ENCODE assay signal across 28 cellular contexts in genomic region chr7:121391686-121392085, GRCh38. TPM values are rescaled to one million over a fixed set of nuclear protein-coding genes. Genes with fewer than 3 reads are reported as not detected.
DNase-seq lines count a peak whose midpoint lies in the region; TF ChIP-seq lines count a peak whose summit lies in the region.
"Had no signal": no experiment of that assay in that cellular context is flagged by ENCODE, and none has a peak within 500 bp of the region (broad histone marks: within the 10 kb centered on the region; RNA-seq: fewer than 3 reads in every experiment).

No MANE protein-coding gene starts in this region.

- peaks cover 56% of the 10 kb centered on the region for H3K4me1 Mint-ChIP-seq in activated CD4-positive, alpha-beta T cell treated with anti-CD3 and anti-CD28 coated beads, Interleukin-2, amount 10 ng/mL, durations not matched to agents 24 days and 14 days
- H3K4me1 Mint-ChIP-seq in mesothelial cell of epicardium: peaks cover 52% of the 10 kb centered on the region

- peak overlapping the region; percentile 65 for H3K27ac Mint-ChIP-seq in activated CD4-positive, alpha-beta T cell treated with anti-CD3 and anti-CD28 coated beads, Interleukin-2, amount 10 ng/mL, durations not matched to agents 24 days and 14 days
- peak overlapping the region; percentile 54 for H3K27ac Mint-ChIP-seq in mesothelial cell of epicardium

- peak overlapping the region in 10 of 11 experiments; percentile 0 to 49 (median 7); a peak in 12 of 22 replicates for H3K4me2 ChIP-seq in BLaER1 treated with 17β-estradiol and CSF1 and Interleukin-3, amounts not matched to agents 10 nM and 100 nM
- H3K4me2 ChIP-seq in Loucy (ENCODE audit: low read depth, low read length, poor library complexity, severe bottlenecking) (peak overlapping the region; percentile 30), GM23248 (ENCODE audit: unreplicated experiment) (no peak overlapping the region)

- no peaks in the 10 kb centered on the region for H3F3A ChIP-seq in Loucy (ENCODE audit: low read depth)
- peaks cover 2% of the 10 kb centered on the region; the same call in 1 of the 2 replicates for H3F3A ChIP-seq in GM23248 (ENCODE audit: insufficient read depth)

- H3K4me3 ChIP-seq in BLaER1 treated with 17β-estradiol and CSF1 and Interleukin-3, amounts not matched to agents 10 nM and 100 nM: no peak overlapping the region
- H3K4me3 ChIP-seq in Loucy (ENCODE audit: low read length, poor library complexity, severe bottlenecking): no peak overlapping the region
- no peak overlapping the region for H3K4me3 ChIP-seq in GM23248
- H3K4me3 ChIP-seq: adrenal gland, prostate gland, sigmoid colon, testis, uterus had no signal

- WGBS in GM23248 (ENCODE audit: low coverage in 1 of 2, low lambda C conversion rate in 2 of 2, missing lambda C conversion rate in 2 of 2), 2 experiments: 70 to 83% methylated on average over 3 of the region's 3 CpGs

- DNase-seq in activated CD4-positive, alpha-beta T cell treated with anti-CD3 and anti-CD28 coated beads, Interleukin-2, amount 10 ng/mL, durations not matched to agents 24 days and 14 days: no peak
- DNase-seq in activated CD4-positive, alpha-beta T cell treated with anti-CD3 and anti-CD28 coated beads for 4 hours: no peak
- DNase-seq in mesothelial cell of epicardium (ENCODE audit: low spot score in 2 of 2, unreplicated experiment in 2 of 2) (no peak), NCI-H69 (lab: John Stamatoyannopoulos, UW) (no peak), NCI-H1092 (lab: John Stamatoyannopoulos, UW) (no peak), GM23248 (no peak)
- DNase-seq: 8988T; activated gamma-delta T cell; adrenal gland; AML-193; cerebellar nuclear complex; COR-L47; DMS79; hippocampal formation; Kasumi-1; left cardiac atrium; mammary epithelial cell; MV-4-11; NCI-H1694 treated with DMSO at 0.1 percent for 48 hours; Right ventricle myocardium superior; sigmoid colon; stimulated activated CD4-positive, alpha-beta T cell treated with anti-CD3 and anti-CD28 coated beads, Interleukin-4, amount 100 ng/mL, for 24 hours; stimulated activated naive CD4-positive, alpha-beta T cell; testis; uterus had no signal

- H3K36me3 ChIP-seq in BLaER1 treated with 17β-estradiol and CSF1 and Interleukin-3, amounts not matched to agents 10 nM and 100 nM: peaks cover 9 to 24% (median 17%) of the 10 kb centered on the region in 11 experiments; a peak in 16 of 22 replicates
- no peaks in the 10 kb centered on the region for H3K36me3 ChIP-seq in Loucy (ENCODE audit: insufficient read depth, low read length)
- H3K36me3 ChIP-seq in GM23248 (ENCODE audit: low read depth): no peaks in the 10 kb centered on the region
- H3K36me3 ChIP-seq: adrenal gland, prostate gland, sigmoid colon, uterus had no signal

- H3K27ac ChIP-seq in BLaER1 treated with 17β-estradiol and CSF1 and Interleukin-3, amounts not matched to agents 10 nM and 100 nM: no peak overlapping the region
- no peak overlapping the region for H3K27ac ChIP-seq in GM23248
- H3K27ac ChIP-seq: adrenal gland, prostate gland, sigmoid colon, testis, uterus had no signal

- no peaks in the 10 kb centered on the region for H3K9me2 ChIP-seq in Loucy (replicated peaks; ENCODE audit: low read depth, low read length)
- H3K9me2 ChIP-seq in GM23248 (ENCODE audit: insufficient read depth): no peaks in the 10 kb centered on the region

- peaks cover 8 to 20% (median 13%) of the 10 kb centered on the region in 11 experiments; a peak in 16 of 22 replicates for H3K9me3 ChIP-seq in BLaER1 treated with 17β-estradiol and CSF1 and Interleukin-3, amounts not matched to agents 10 nM and 100 nM (replicated peaks in 1 of 11)
- no peaks in the 10 kb centered on the region for H3K9me3 ChIP-seq in Loucy (ENCODE audit: insufficient read depth, low read depth, low read length)
- no peaks in the 10 kb centered on the region for H3K9me3 ChIP-seq in GM23248 (ENCODE audit: low read depth)
- H3K9me3 ChIP-seq: adrenal gland, prostate gland, sigmoid colon, testis, uterus had no signal

- TF ChIP-seq CTCF in Loucy (conservative IDR thresholded peaks at IDR 0.05; ENCODE audit: low read length) (no peak), mesothelial cell of epicardium (IDR thresholded peaks at IDR 0.05; ENCODE audit: unreplicated experiment) (no peak)

- in situ Hi-C loops in GM23248 (cut with MboI): no loop called here

- peaks cover 14 to 66% (median 42%) of the 10 kb centered on the region in 10 experiments for H3K4me1 ChIP-seq in BLaER1 treated with 17β-estradiol and CSF1 and Interleukin-3, amounts not matched to agents 10 nM and 100 nM
- H3K4me1 ChIP-seq in Loucy (ENCODE audit: insufficient read depth, low read length, poor library complexity, severe bottlenecking): peaks cover 34% of the 10 kb centered on the region
- H3K4me1 ChIP-seq in GM23248 (ENCODE audit: insufficient read depth): no peaks in the 10 kb centered on the region
- H3K4me1 ChIP-seq: prostate gland, testis, uterus had no signal

- no peaks in the 10 kb centered on the region for H3K27me3 ChIP-seq in BLaER1 treated with 17β-estradiol and CSF1 and Interleukin-3, amounts not matched to agents 10 nM and 100 nM
- H3K27me3 ChIP-seq in Loucy (ENCODE audit: insufficient read depth, low read length, poor library complexity, severe bottlenecking): no peaks in the 10 kb centered on the region
- H3K27me3 ChIP-seq in GM23248 (replicated peaks; ENCODE audit: insufficient read depth): no peaks in the 10 kb centered on the region
- H3K27me3 ChIP-seq: adrenal gland, sigmoid colon, testis, uterus had no signal

- H4K20me1 ChIP-seq in BLaER1 treated with 17β-estradiol and CSF1 and Interleukin-3, amounts not matched to agents 10 nM and 100 nM: peaks cover 0 to 62% (median 12%) of the 10 kb centered on the region in 11 experiments; a peak in 12 of 22 replicates
- H4K20me1 ChIP-seq in Loucy (ENCODE audit: insufficient read depth, low read length, poor library complexity, severe bottlenecking): peaks cover 22% of the 10 kb centered on the region
- H4K20me1 ChIP-seq in GM23248 (ENCODE audit: insufficient read depth): no peaks in the 10 kb centered on the region

- peaks cover 45% of the 10 kb centered on the region for H3K36me3 Mint-ChIP-seq in activated CD4-positive, alpha-beta T cell treated with anti-CD3 and anti-CD28 coated beads, Interleukin-2, amount 10 ng/mL, durations not matched to agents 24 days and 14 days (ENCODE audit: low read depth)
- H3K36me3 Mint-ChIP-seq in mesothelial cell of epicardium: peaks cover 18% of the 10 kb centered on the region

- H2AFZ ChIP-seq in Loucy (ENCODE audit: low read length) (no peak overlapping the region), GM23248 (no peak overlapping the region)

- H3K79me2 ChIP-seq in Loucy (ENCODE audit: insufficient read depth, low read length) (peaks cover 65% of the 10 kb centered on the region), GM23248 (ENCODE audit: insufficient read depth) (peaks cover 91% of the 10 kb centered on the region)

- no peaks in the 10 kb centered on the region for H3K27me3 Mint-ChIP-seq in activated CD4-positive, alpha-beta T cell treated with anti-CD3 and anti-CD28 coated beads, Interleukin-2, amount 10 ng/mL, durations not matched to agents 24 days and 14 days
- H3K27me3 Mint-ChIP-seq in mesothelial cell of epicardium (ENCODE audit: low read depth): no peaks in the 10 kb centered on the region

- H3K4me3 Mint-ChIP-seq in activated CD4-positive, alpha-beta T cell treated with anti-CD3 and anti-CD28 coated beads, Interleukin-2, amount 10 ng/mL, durations not matched to agents 24 days and 14 days: peak overlapping the region; percentile 25
- H3K4me3 Mint-ChIP-seq in mesothelial cell of epicardium: no peak overlapping the region

- intact Hi-C loops in activated CD4-positive, alpha-beta T cell treated with anti-CD3 and anti-CD28 coated beads, Interleukin-2, amount 10 ng/mL, durations not matched to agents 24 days and 14 days (cut with micrococcal nuclease): no loop called here

- no peaks in the 10 kb centered on the region for H3K9me3 Mint-ChIP-seq in activated CD4-positive, alpha-beta T cell treated with anti-CD3 and anti-CD28 coated beads, Interleukin-2, amount 10 ng/mL, durations not matched to agents 24 days and 14 days
- peaks cover 9% of the 10 kb centered on the region for H3K9me3 Mint-ChIP-seq in mesothelial cell of epicardium

- no peak overlapping the region for H3K9ac ChIP-seq in BLaER1 treated with 17β-estradiol and CSF1 and Interleukin-3, amounts not matched to agents 10 nM and 100 nM
- H3K9ac ChIP-seq in Loucy (ENCODE audit: low read depth, low read length, poor library complexity, severe bottlenecking) (no peak overlapping the region), GM23248 (no peak overlapping the region)

RNA-seq across cellular contexts. Expression of gene FAM3C, which starts 4.4 kb away (rescaled TPM):
- total RNA-seq in activated CD4-positive, alpha-beta T cell treated with anti-CD3 and anti-CD28 coated beads, Interleukin-2, amount 10 ng/mL, durations not matched to agents 24 days and 14 days: 77.5 and 80.2 TPM in 2 replicates
- total RNA-seq in mesothelial cell of epicardium: 76.4 to 82.7 TPM (median 78.2 TPM) in 3 replicates
- 38.6 and 43.5 TPM in 2 replicates for total RNA-seq in GM23248 (2014; rRNA removed; shearing (Covaris generic))
- 52.4 and 53.1 TPM in 2 replicates for polyA plus RNA-seq in GM23248 (2016; fragmentation: Nextera tagmentation; extraction: Ambion mirVana)
